22 cellular contexts compared by ENCODE assay signal in the genomic region with DNA sequence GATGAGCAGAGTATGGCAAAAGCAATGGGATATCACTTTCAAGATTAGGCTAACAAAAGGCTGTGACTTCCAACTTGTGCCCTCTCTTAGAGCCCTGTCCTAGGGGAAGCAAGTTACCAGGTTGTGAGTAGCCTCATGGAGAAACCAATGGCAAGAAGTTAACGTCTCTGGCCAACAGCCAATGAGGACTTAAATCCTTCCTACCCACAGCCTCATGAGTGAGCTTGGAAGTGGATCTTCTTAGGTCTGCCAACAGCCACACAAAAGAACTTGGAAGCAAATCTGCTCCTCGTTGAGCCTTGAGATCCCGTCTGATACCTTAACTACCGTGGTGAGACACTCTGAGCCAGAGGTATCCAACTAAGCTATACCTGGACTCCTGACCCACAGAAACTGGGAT. TPM values are rescaled to one million over a fixed set of nuclear protein-coding genes. Genes with fewer than 3 reads are reported as not detected.
"Had no signal": no experiment of that assay in that cellular context is flagged by ENCODE, and none has a peak within 500 bp of the region (broad histone marks: within the 10 kb centered on the region; RNA-seq: fewer than 3 reads in every experiment).

No MANE protein-coding gene starts in this region.

- H3K27ac ChIP-seq: body of pancreas, sigmoid colon, thyroid gland, upper lobe of right lung had no signal

- H3K4me3 ChIP-seq: body of pancreas, sigmoid colon, thyroid gland, upper lobe of right lung had no signal

- H3K36me3 Mint-ChIP-seq: memory B cell; natural killer cell treated with Interleukin-12 subunit alpha and Interleukin-12 subunit beta and Interleukin-15 and Interleukin-18, amount 100 ng/mL, for 72 hours; WTC11 had no signal

- H3K36me3 ChIP-seq: sigmoid colon, thyroid gland, upper lobe of right lung had no signal

- H3K27me3 ChIP-seq: body of pancreas, sigmoid colon, thyroid gland, upper lobe of right lung had no signal

- DNase-seq: activated effector memory CD4-positive, alpha-beta T cell treated with anti-CD3 and anti-CD28 coated beads, Interleukin-2, amount 50 U/mL, for 16 hours; activated naive CD4-positive, alpha-beta T cell treated with anti-CD3 and anti-CD28 coated beads, Interleukin-2, amount 50 U/mL, for 16 hours; activated naive CD8-positive, alpha-beta T cell treated with anti-CD3 and anti-CD28 coated beads, Interleukin-2, amount 50 U/mL, for 24 hours; body of pancreas; caudate nucleus; effector memory CD4-positive, alpha-beta T cell; head of caudate nucleus; hypothalamus; left cardiac atrium; retina; sigmoid colon; stimulated activated CD4-positive, alpha-beta T cell treated with anti-CD3 and anti-CD28 coated beads, Interleukin-4, amount 100 ng/mL, for 1 hour; stimulated activated naive CD4-positive, alpha-beta T cell treated with Interleukin-2 at 50 U/mL for 16 hours; thyroid gland; upper lobe of right lung had no signal

- H3K4me3 Mint-ChIP-seq: activated naive CD8-positive, alpha-beta T cell treated with anti-CD3 and anti-CD28 coated beads, Interleukin-2, amount 50 U/mL, for 24 hours; activated T-cell treated with anti-CD3 and anti-CD28 coated beads, Interleukin-2, amount 50 U/mL, for 72 hours; dendritic cell treated with granulocyte-macrophage colony-stimulating factor and Interleukin-4, amounts not matched to agents 40 ng/mL and 50 ng/mL, for 4 days; memory B cell; natural killer cell treated with Interleukin-12 subunit alpha and Interleukin-12 subunit beta and Interleukin-15 and Interleukin-18, amount 100 ng/mL, for 72 hours; WTC11 had no signal

- H3K9me3 ChIP-seq: body of pancreas, sigmoid colon, thyroid gland, upper lobe of right lung had no signal

- H3K27ac Mint-ChIP-seq: activated naive CD8-positive, alpha-beta T cell treated with anti-CD3 and anti-CD28 coated beads, Interleukin-2, amount 50 U/mL, for 24 hours; activated T-cell treated with anti-CD3 and anti-CD28 coated beads, Interleukin-2, amount 50 U/mL, for 72 hours; dendritic cell treated with granulocyte-macrophage colony-stimulating factor and Interleukin-4, amounts not matched to agents 40 ng/mL and 50 ng/mL, for 4 days; memory B cell; natural killer cell treated with Interleukin-12 subunit alpha and Interleukin-12 subunit beta and Interleukin-15 and Interleukin-18, amount 100 ng/mL, for 72 hours; progenitor cell of endocrine pancreas; WTC11 had no signal

- H3K9me3 Mint-ChIP-seq: activated naive CD8-positive, alpha-beta T cell treated with anti-CD3 and anti-CD28 coated beads, Interleukin-2, amount 50 U/mL, for 24 hours; activated T-cell treated with anti-CD3 and anti-CD28 coated beads, Interleukin-2, amount 50 U/mL, for 72 hours; dendritic cell treated with granulocyte-macrophage colony-stimulating factor and Interleukin-4, amounts not matched to agents 40 ng/mL and 50 ng/mL, for 4 days; memory B cell; natural killer cell treated with Interleukin-12 subunit alpha and Interleukin-12 subunit beta and Interleukin-15 and Interleukin-18, amount 100 ng/mL, for 72 hours; WTC11 had no signal

RNA-seq across cellular contexts. Expression of a gene that starts 5.7 kb away (rescaled TPM):
- total RNA-seq: left cardiac atrium; natural killer cell treated with Interleukin-12 subunit alpha and Interleukin-12 subunit beta and Interleukin-15 and Interleukin-18, amount 100 ng/mL, for 72 hours; osteocyte; sigmoid colon; upper lobe of right lung; WTC11 had no signal
